Comparison of ENCODE assay signal across 8 cellular contexts in genomic region chr17:8954339-8954738, GRCh38. TPM values are rescaled to one million over a fixed set of nuclear protein-coding genes. Genes with fewer than 3 reads are reported as not detected.
A peak's percentile ranks its signal among the peaks of the same experiment; 100 is the strongest.
DNase-seq lines count a peak whose midpoint lies in the region; ATAC-seq and TF ChIP-seq lines count a peak whose summit lies in the region.

No MANE protein-coding gene starts in this region.

- peak overlapping the region; percentile 75 for H3K4me3 Mint-ChIP-seq in T-helper 1 cell treated with Interleukin-12 subunit alpha and Interleukin-12 subunit beta and Interleukin-4 antibody, amounts not matched to agents 30 μg/mL and 1 μg/mL, for 36 hours
- peak overlapping the region; percentile 77 for H3K4me3 Mint-ChIP-seq in activated naive CD8-positive, alpha-beta T cell treated with anti-CD3 and anti-CD28 coated beads, Interleukin-2, amount 10 ng/mL, durations not matched to agents 7 days and 5 days
- no peak overlapping the region for H3K4me3 Mint-ChIP-seq in osteocyte (ENCODE audit: unreplicated experiment)

- no peaks in the 10 kb centered on the region for H3K4me1 ChIP-seq in hepatocyte (ENCODE audit: insufficient read depth)

- POLR2A ChIA-PET in activated naive CD8-positive, alpha-beta T cell treated with anti-CD3 and anti-CD28 coated beads, Interleukin-2, amount 10 ng/mL, durations not matched to agents 7 days and 5 days (lab: Charles Lee), result interaction anchor here (1.2 to 4.9 kb wide), 4 partner anchors 9 to 53 kb away, joined by 3 to 44 read pairs (median 17); partner anchors contain the start of gene PIK3R5

- peak overlapping the region; percentile 88 for H3K27ac Mint-ChIP-seq in T-helper 1 cell treated with Interleukin-12 subunit alpha and Interleukin-12 subunit beta and Interleukin-4 antibody, amounts not matched to agents 30 μg/mL and 1 μg/mL, for 36 hours
- H3K27ac Mint-ChIP-seq in activated naive CD8-positive, alpha-beta T cell treated with anti-CD3 and anti-CD28 coated beads, Interleukin-2, amount 10 ng/mL, durations not matched to agents 7 days and 5 days, result peak overlapping the region; percentile 93
- H3K27ac Mint-ChIP-seq in osteocyte (ENCODE audit: unreplicated experiment), result no peak overlapping the region

- H3K4me3 ChIP-seq in hepatocyte, result no peak overlapping the region

- H3K9me2 ChIP-seq in hepatocyte (replicated peaks; ENCODE audit: insufficient read depth), result no peaks in the 10 kb centered on the region

- no peak overlapping the region for H3K4me2 ChIP-seq in hepatocyte

- no peaks in the 10 kb centered on the region for H3K9me3 ChIP-seq in hepatocyte (ENCODE audit: low read depth)

- ATAC-seq in GM21367 (IDR thresholded peaks at IDR 0.05; ENCODE audit: unreplicated experiment), result peak; percentile 51
- peak; percentile 90 for ATAC-seq in activated naive CD8-positive, alpha-beta T cell treated with anti-CD3 and anti-CD28 coated beads, Interleukin-2, amount 10 ng/mL, durations not matched to agents 7 days and 5 days (ENCODE audit: low read depth)
- no peak for ATAC-seq in GM19328 (IDR thresholded peaks at IDR 0.05; ENCODE audit: unreplicated experiment)

- no peaks in the 10 kb centered on the region for H3K79me2 ChIP-seq in hepatocyte

- peaks cover 65% of the 10 kb centered on the region for H3K36me3 Mint-ChIP-seq in T-helper 1 cell treated with Interleukin-12 subunit alpha and Interleukin-12 subunit beta and Interleukin-4 antibody, amounts not matched to agents 30 μg/mL and 1 μg/mL, for 36 hours (ENCODE audit: low read depth)
- peaks cover 78% of the 10 kb centered on the region for H3K36me3 Mint-ChIP-seq in activated naive CD8-positive, alpha-beta T cell treated with anti-CD3 and anti-CD28 coated beads, Interleukin-2, amount 10 ng/mL, durations not matched to agents 7 days and 5 days
- H3K36me3 Mint-ChIP-seq in osteocyte (ENCODE audit: unreplicated experiment), result no peaks in the 10 kb centered on the region

- peaks cover 83% of the 10 kb centered on the region for H3K4me1 Mint-ChIP-seq in T-helper 1 cell treated with Interleukin-12 subunit alpha and Interleukin-12 subunit beta and Interleukin-4 antibody, amounts not matched to agents 30 μg/mL and 1 μg/mL, for 36 hours (ENCODE audit: low read depth)
- H3K4me1 Mint-ChIP-seq in activated naive CD8-positive, alpha-beta T cell treated with anti-CD3 and anti-CD28 coated beads, Interleukin-2, amount 10 ng/mL, durations not matched to agents 7 days and 5 days, result peaks cover 76% of the 10 kb centered on the region
- no peaks in the 10 kb centered on the region for H3K4me1 Mint-ChIP-seq in osteocyte (ENCODE audit: unreplicated experiment)

- H3K36me3 ChIP-seq in hepatocyte (replicated peaks; ENCODE audit: insufficient read depth, low read depth), result no peaks in the 10 kb centered on the region

- H2AFZ ChIP-seq in hepatocyte, result no peak overlapping the region

- no peaks in the 10 kb centered on the region for H3K27me3 Mint-ChIP-seq in T-helper 1 cell treated with Interleukin-12 subunit alpha and Interleukin-12 subunit beta and Interleukin-4 antibody, amounts not matched to agents 30 μg/mL and 1 μg/mL, for 36 hours (ENCODE audit: low read depth)
- H3K27me3 Mint-ChIP-seq in activated naive CD8-positive, alpha-beta T cell treated with anti-CD3 and anti-CD28 coated beads, Interleukin-2, amount 10 ng/mL, durations not matched to agents 7 days and 5 days, result no peaks in the 10 kb centered on the region
- H3K27me3 Mint-ChIP-seq in osteocyte (ENCODE audit: unreplicated experiment), result peaks cover 23% of the 10 kb centered on the region

- H3K27me3 ChIP-seq in hepatocyte, result peaks cover 11% of the 10 kb centered on the region

- H3K27ac ChIP-seq in hepatocyte, result no peak overlapping the region

- H4K20me1 ChIP-seq in hepatocyte (ENCODE audit: insufficient read depth, poor library complexity, severe bottlenecking), result no peaks in the 10 kb centered on the region

- WGBS in hepatocyte (ENCODE audit: low lambda C conversion rate, missing lambda C conversion rate), result 37% methylated on average over 10 of the region's 10 CpGs

- peaks cover 23% of the 10 kb centered on the region for H3K9me3 Mint-ChIP-seq in T-helper 1 cell treated with Interleukin-12 subunit alpha and Interleukin-12 subunit beta and Interleukin-4 antibody, amounts not matched to agents 30 μg/mL and 1 μg/mL, for 36 hours
- peaks cover 11% of the 10 kb centered on the region for H3K9me3 Mint-ChIP-seq in activated naive CD8-positive, alpha-beta T cell treated with anti-CD3 and anti-CD28 coated beads, Interleukin-2, amount 10 ng/mL, durations not matched to agents 7 days and 5 days
- peaks cover 6% of the 10 kb centered on the region for H3K9me3 Mint-ChIP-seq in osteocyte (ENCODE audit: unreplicated experiment)

- no peak for TF ChIP-seq CTCF in osteocyte (IDR thresholded peaks at IDR 0.05)
- no peak for TF ChIP-seq CTCF in hepatocyte (IDR thresholded peaks at IDR 0.05; ENCODE audit: poor library complexity)

- peak; percentile 55 for DNase-seq in activated naive CD8-positive, alpha-beta T cell treated with anti-CD3 and anti-CD28 coated beads, Interleukin-2, amount 10 ng/mL, durations not matched to agents 7 days and 5 days
- DNase-seq in osteocyte (ENCODE audit: extremely low spot score, unreplicated experiment) (peak; percentile 65), hepatocyte (ENCODE audit: low spot score) (no peak), DMS79 treated with DMSO at 0.1 percent for 48 hours (lab: John Stamatoyannopoulos, UW) (no peak), NAMALWA (ENCODE audit: low spot score) (no peak)

RNA-seq across cellular contexts. Expression of gene PIK3R5, which starts 11.2 kb away (rescaled TPM):
- total RNA-seq in activated naive CD8-positive, alpha-beta T cell treated with anti-CD3 and anti-CD28 coated beads, Interleukin-2, amount 10 ng/mL, durations not matched to agents 7 days and 5 days, result 10 to 100 TPM; 81.4 to 84.0 TPM
- total RNA-seq in osteocyte, result not detected in 2 replicates
- 0.12 and 2.6 TPM in 2 replicates for total RNA-seq in hepatocyte
- not detected in 2 replicates for polyA plus RNA-seq in hepatocyte

Comparison
In these comparisons a context has a peak if more than half of its experiments do, and no peak if none do; other contexts are left out.
1. DNase-seq: peak in activated naive CD8-positive, alpha-beta T cell treated with anti-CD3 and anti-CD28 coated beads, Interleukin-2, amount 10 ng/mL, durations not matched to agents 7 days and 5 days (single experiment) and osteocyte (single experiment); none in hepatocyte (single experiment), DMS79 treated with DMSO at 0.1 percent for 48 hours (single experiment) and NAMALWA (single experiment).
2. RNA of gene PIK3R5, which starts 11.2 kb away (total RNA-seq): 81.4 to 84.0 TPM in activated naive CD8-positive, alpha-beta T cell treated with anti-CD3 and anti-CD28 coated beads, Interleukin-2, amount 10 ng/mL, durations not matched to agents 7 days and 5 days; 0.12 to 2.6 TPM in hepatocyte and not detected in osteocyte; every median in the first group is over 10 times any median in the second.